Comparison of ENCODE assay signal across 8 cellular contexts in genomic region chr6:8102122-8102958, GRCh38. TPM values are rescaled to one million over a fixed set of nuclear protein-coding genes. Genes with fewer than 3 reads are reported as not detected.
DNase-seq lines count a peak whose midpoint lies in the region; ATAC-seq and TF ChIP-seq lines count a peak whose summit lies in the region.

Gene EEF1E1 (minus strand): TSS chr6:8102548. CDS start chr6:8102521, 27 bp downstream.

- peak; percentile 100 for ATAC-seq in GM19324 (IDR thresholded peaks at IDR 0.05; ENCODE audit: low FRiP score, unreplicated experiment)
- peak; percentile 100 for ATAC-seq in HG03460 (IDR thresholded peaks at IDR 0.05; ENCODE audit: unreplicated experiment)

- H3K4me2 ChIP-seq in BLaER1: peak within 1 kb of the TSS; percentile 91

- H3K4me1 ChIP-seq in BLaER1 (peaks cover 15% of the 10 kb centered on the region), colonic mucosa (no peaks in the 10 kb centered on the region)

- intact Hi-C loops in colonic mucosa (cut with DNase I): no loop called here

- TF ChIP-seq CTCF in colonic mucosa (IDR thresholded peaks at IDR 0.05): no peak

- no peaks in the 10 kb centered on the region for H3K27me3 ChIP-seq in BLaER1
- H3K27me3 ChIP-seq in colonic mucosa: no peaks in the 10 kb centered on the region

- H3K27ac ChIP-seq in BLaER1: peak within 1 kb of the TSS; percentile 87
- no peak within 1 kb of the TSS for H3K27ac ChIP-seq in colonic mucosa

- H4K20me1 ChIP-seq in BLaER1: peaks cover 14% of the 10 kb centered on the region; the same call in 1 of the 2 replicates

- peak within 1 kb of the TSS; percentile 94 for H3K4me3 ChIP-seq in BLaER1
- peak within 1 kb of the TSS; percentile 67 for H3K4me3 ChIP-seq in colonic mucosa

- H3K9me3 ChIP-seq in BLaER1 (no peaks in the 10 kb centered on the region), colonic mucosa (no peaks in the 10 kb centered on the region)

- H3K9ac ChIP-seq in BLaER1: peak within 1 kb of the TSS; percentile 85
- H3K9ac ChIP-seq in colonic mucosa (ENCODE audit: low read depth in 2 of 2, low read length in 2 of 2): peak within 1 kb of the TSS; percentile 61 to 78

- H3K36me3 ChIP-seq in BLaER1: peaks cover 31% of the 10 kb centered on the region
- no peaks in the 10 kb centered on the region for H3K36me3 ChIP-seq in colonic mucosa

- DNase-seq in NCI-H524 treated with DMSO at 0.1 percent for 48 hours (lab: John Stamatoyannopoulos, UW) (peak; percentile 80), colonic mucosa (peak; percentile 99), kidney tubule cell (ENCODE audit: low spot score) (peak; percentile 96)
- DNase-seq in activated CD4-positive, alpha-beta T cell treated with anti-CD3 and anti-CD28 coated beads for 4 hours: peak; percentile 96 to 99
- peak; percentile 97 to 99 (median 98) for DNase-seq in stimulated activated CD4-positive, alpha-beta T cell treated with anti-CD3 and anti-CD28 coated beads, Interleukin-1b, Interleukin-23, amount 100 ng/mL, for 24 hours (ENCODE audit: low read depth in 4 of 4, low spot score in 1 of 4)

RNA-seq across cellular contexts. Expression of gene EEF1E1, which starts in this region (rescaled TPM):
- total RNA-seq in colonic mucosa: 10 to 100 TPM in 1 of 2 donors, 1 to 10 TPM in 1; 9.8 to 21.7 TPM
